In the genomic region with DNA sequence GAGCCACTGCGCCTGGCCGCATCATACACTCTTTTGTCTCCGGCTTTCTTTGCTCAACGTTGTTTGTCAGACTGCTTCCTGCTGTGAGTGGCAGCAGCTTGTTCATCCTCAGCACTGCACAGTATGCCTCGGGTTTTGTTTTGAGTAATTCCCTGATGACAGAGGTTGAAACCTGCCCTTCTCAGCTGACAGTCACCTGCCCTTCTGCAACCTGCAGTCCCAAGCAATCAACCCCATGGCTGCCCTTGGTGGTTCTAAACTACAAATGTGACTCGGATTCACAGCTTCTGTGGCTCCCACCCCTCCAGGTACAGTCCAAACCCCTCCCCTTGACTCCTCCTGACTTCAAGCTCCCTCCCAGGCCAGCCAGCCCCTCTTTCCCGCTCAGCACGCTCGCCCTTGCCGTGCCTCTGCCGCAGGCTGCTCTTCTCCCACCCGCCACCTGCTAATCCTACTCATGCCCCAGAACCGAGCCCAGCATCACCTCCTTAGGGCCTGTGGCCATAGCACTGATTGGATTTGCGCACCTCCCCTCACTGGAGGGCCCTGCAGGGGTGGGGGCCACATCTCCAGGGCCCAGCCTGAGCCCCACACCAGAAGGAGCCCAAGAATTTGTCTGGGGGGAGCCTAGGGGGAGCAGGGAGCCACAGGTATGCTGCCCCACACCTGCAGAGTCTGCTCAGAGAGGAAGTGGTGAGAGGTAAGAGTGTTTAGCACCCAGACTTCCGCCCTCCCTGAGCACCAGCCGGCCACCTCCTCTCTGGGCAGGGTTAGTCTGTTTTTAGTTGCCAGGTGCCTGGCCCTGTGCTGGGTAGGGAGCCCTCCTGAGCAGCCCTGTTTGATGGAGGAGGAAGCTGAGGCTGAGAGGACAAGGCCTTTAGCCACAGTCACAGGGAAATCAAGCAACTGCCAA, we compare ENCODE assay signal across 8 cellular contexts. TPM values are rescaled to one million over a fixed set of nuclear protein-coding genes. Genes with fewer than 3 reads are reported as not detected.
DNase-seq lines count a peak whose midpoint lies in the region; ATAC-seq and TF ChIP-seq lines count a peak whose summit lies in the region.

No MANE protein-coding gene starts in this region.

- POLR2A ChIA-PET in CD4-positive, alpha-beta memory T cell (lab: Charles Lee; ENCODE audit: partially characterized antibody) = interaction anchor here (0.7 to 36.2 kb wide), 15 partner anchors 3 to 191 kb away, joined by 3 to 1317 read pairs (median 6); partner anchors contain the start of genes BBLN, DPM2, EEIG1 and FPGS

- peak; percentile 75 for ATAC-seq in GM19452 (IDR thresholded peaks at IDR 0.05; ENCODE audit: unreplicated experiment)
- peak; percentile 63 for ATAC-seq in HG03439 (IDR thresholded peaks at IDR 0.05; ENCODE audit: unreplicated experiment)
- ATAC-seq in RWPE2 (ENCODE audit: low read depth) = peak; percentile 11; the same call in 1 of the 3 replicates
- ATAC-seq in right lobe of liver = no peak

- TF ChIP-seq CTCF in RWPE2 (IDR thresholded peaks at IDR 0.05; ENCODE audit: poor library complexity, severe bottlenecking) (no peak), osteoblast (IDR thresholded peaks at IDR 0.05; ENCODE audit: extremely low read depth, low read depth, low read length) (no peak), right lobe of liver (IDR thresholded peaks at IDR 0.05) (no peak), ascending aorta (IDR thresholded peaks at IDR 0.05) (no peak)

- H3K4me1 Mint-ChIP-seq in CD4-positive, alpha-beta memory T cell = peaks cover 73 to 100% (median 87%) of the 10 kb centered on the region in 4 donors

- 42% methylated on average over 11 of the region's 16 CpGs for WGBS in right lobe of liver (ENCODE audit: insufficient coverage, low coverage, low lambda C conversion rate, missing lambda C conversion rate)

- H3K9me3 ChIP-seq in CD4-positive, alpha-beta memory T cell (ENCODE audit: control insufficient read depth in 1 of 2, low read length in 2 of 2) = no peaks in the 10 kb centered on the region
- H3K9me3 ChIP-seq in RWPE2 (ENCODE audit: severe bottlenecking) (no peaks in the 10 kb centered on the region), osteoblast (ENCODE audit: low read depth, low read length) (no peaks in the 10 kb centered on the region), right lobe of liver (no peaks in the 10 kb centered on the region), ascending aorta (no peaks in the 10 kb centered on the region)

- peak overlapping the region; percentile 78 for H3K27ac ChIP-seq in CD4-positive, alpha-beta memory T cell (ENCODE audit: low read depth, low read length)
- H3K27ac ChIP-seq in RWPE2 (ENCODE audit: poor library complexity, severe bottlenecking) = peak overlapping the region; percentile 47
- peak overlapping the region; percentile 97 for H3K27ac ChIP-seq in angular gyrus (ENCODE audit: low read depth, low read length)
- no peak overlapping the region for H3K27ac ChIP-seq in osteoblast (ENCODE audit: low read depth, low read length)
- H3K27ac ChIP-seq in right lobe of liver = no peak overlapping the region
- no peak overlapping the region for H3K27ac ChIP-seq in ascending aorta

- no peaks in the 10 kb centered on the region for H3K9me3 Mint-ChIP-seq in CD4-positive, alpha-beta memory T cell

- H3K79me2 ChIP-seq in osteoblast (ENCODE audit: insufficient read depth, low read length) = peaks cover 98% of the 10 kb centered on the region

- H3K4me2 ChIP-seq in osteoblast (ENCODE audit: insufficient read depth, low read length) = no peak overlapping the region

- H3K27me3 Mint-ChIP-seq in CD4-positive, alpha-beta memory T cell = no peaks in the 10 kb centered on the region

- H3K4me3 ChIP-seq in CD4-positive, alpha-beta memory T cell (ENCODE audit: low read length in 2 of 2) = peak overlapping the region; percentile 61 to 76
- H3K4me3 ChIP-seq in RWPE2 (ENCODE audit: severe bottlenecking) = no peak overlapping the region
- H3K4me3 ChIP-seq in osteoblast (ENCODE audit: insufficient read depth, low read length) = no peak overlapping the region
- H3K4me3 ChIP-seq in right lobe of liver = no peak overlapping the region
- H3K4me3 ChIP-seq in ascending aorta = no peak overlapping the region

- peaks cover 49% of the 10 kb centered on the region for H4K20me1 ChIP-seq in osteoblast (ENCODE audit: insufficient read depth, low read length)

- H3K36me3 ChIP-seq in CD4-positive, alpha-beta memory T cell (ENCODE audit: insufficient read depth, low read length) = peaks cover 4% of the 10 kb centered on the region
- H3K36me3 ChIP-seq in RWPE2 (ENCODE audit: low read depth) (no peaks in the 10 kb centered on the region), osteoblast (ENCODE audit: insufficient read depth, low read length) (no peaks in the 10 kb centered on the region), right lobe of liver (no peaks in the 10 kb centered on the region), ascending aorta (no peaks in the 10 kb centered on the region)

- no peak overlapping the region for H2AFZ ChIP-seq in osteoblast (ENCODE audit: low read length)

- CTCF ChIA-PET in CD4-positive, alpha-beta memory T cell (lab: Charles Lee; ENCODE audit: partially characterized antibody) = interaction anchor here (0.6 to 17.5 kb wide), 9 partner anchors 10 to 64 kb away, joined by 3 to 182 read pairs (median 4); no protein-coding TSS in a partner anchor

- intact Hi-C loops in CD4-positive, alpha-beta memory T cell (cut with micrococcal nuclease) = loop anchor here (1.0 to 5.0 kb wide), 6 partner anchors 11 to 147 kb away; partner anchors contain the start of gene DPM2
- intact Hi-C loops in right lobe of liver (cut with DNase I) = no loop called here
- intact Hi-C loops in ascending aorta (cut with DNase I) = no loop called here

- peaks cover 13 to 42% of the 10 kb centered on the region in 2 donors for H3K36me3 Mint-ChIP-seq in CD4-positive, alpha-beta memory T cell

- DNase-seq in CD4-positive, alpha-beta memory T cell = peak; percentile 72 to 89 (median 73)
- DNase-seq in RWPE2 (ENCODE audit: low spot score) (no peak), osteoblast (ENCODE audit: insufficient read length, low spot score, missing footprints) (peak; percentile 41), right lobe of liver (no peak), ascending aorta (ENCODE audit: low spot score in 2 of 2) (no peak)

- H3K4me1 ChIP-seq in CD4-positive, alpha-beta memory T cell (ENCODE audit: insufficient read depth, low read length) = peaks cover 100% of the 10 kb centered on the region
- H3K4me1 ChIP-seq in RWPE2 (ENCODE audit: insufficient read depth, poor library complexity, severe bottlenecking) (peaks cover 41% of the 10 kb centered on the region), osteoblast (ENCODE audit: insufficient read depth, low read length) (peaks cover 36% of the 10 kb centered on the region), right lobe of liver (peaks cover 0 to 96% (median 44%) of the 10 kb centered on the region in 4 donors), ascending aorta (peaks cover 57 to 88% of the 10 kb centered on the region in 2 donors)

- peak overlapping the region; percentile 81 to 99 (median 97) for H3K27ac Mint-ChIP-seq in CD4-positive, alpha-beta memory T cell

- peak overlapping the region; percentile 78 to 98 (median 93) for H3K4me3 Mint-ChIP-seq in CD4-positive, alpha-beta memory T cell

- no peak for TF ChIP-seq POLR2A in right lobe of liver (IDR thresholded peaks at IDR 0.05)

- H3K27me3 ChIP-seq in CD4-positive, alpha-beta memory T cell (ENCODE audit: insufficient read depth, low read length) = no peaks in the 10 kb centered on the region
- H3K27me3 ChIP-seq in RWPE2 (ENCODE audit: insufficient read depth, poor library complexity, severe bottlenecking) = no peaks in the 10 kb centered on the region
- H3K27me3 ChIP-seq in osteoblast (ENCODE audit: insufficient read depth, low read length) = no peaks in the 10 kb centered on the region
- H3K27me3 ChIP-seq in right lobe of liver = no peaks in the 10 kb centered on the region
- H3K27me3 ChIP-seq in ascending aorta = no peaks in the 10 kb centered on the region

RNA-seq across cellular contexts. Expression of gene EEIG1, which starts 10.1 kb away (rescaled TPM):
- 100 to 1,000 TPM; 516 to 550 TPM for total RNA-seq in CD4-positive, alpha-beta memory T cell
- polyA plus RNA-seq in CD4-positive, alpha-beta memory T cell = 100 to 1,000 TPM in 1 of 2 donors, 10 to 100 TPM in 1; 95.4 to 205 TPM
- 18.0 and 20.6 TPM in 2 replicates for total RNA-seq in osteoblast
- total RNA-seq in right lobe of liver = 10 to 100 TPM in 5 of 6 experiments, 1 to 10 TPM in 1; 9.7 to 54.1 (median 23.6) TPM
- total RNA-seq in ascending aorta = 32.8 TPM

RNA-seq across cellular contexts. Expression of gene DPM2, which starts 33.0 kb away (rescaled TPM):
- total RNA-seq in CD4-positive, alpha-beta memory T cell = 10 to 100 TPM; 37.0 to 39.7 TPM
- polyA plus RNA-seq in CD4-positive, alpha-beta memory T cell = 10 to 100 TPM; 41.0 to 43.1 TPM
- total RNA-seq in osteoblast (10.1 and 11.5 TPM in 2 replicates), right lobe of liver (10 to 100 TPM; 10.6 to 19.1 (median 13.9) TPM), ascending aorta (18.2 TPM)

RNA-seq across cellular contexts. Expression of gene PIP5KL1, which starts 40.1 kb away (rescaled TPM):
- 1 to 10 TPM in 1 of 2 experiments, under 1 TPM in 1; 0.72 to 1.8 TPM for total RNA-seq in CD4-positive, alpha-beta memory T cell
- under 1 TPM; 0.26 to 0.79 TPM for polyA plus RNA-seq in CD4-positive, alpha-beta memory T cell
- total RNA-seq in osteoblast = 2.2 and 3.5 TPM in 2 replicates
- total RNA-seq in right lobe of liver = under 1 TPM in 3 of 6 experiments, not detected in 3; 0.58 to 0.81 (median 0.70) TPM
- total RNA-seq in ascending aorta = not detected

RNA-seq across cellular contexts. Expression of gene ST6GALNAC4, which starts 53.8 kb away (rescaled TPM):
- total RNA-seq in CD4-positive, alpha-beta memory T cell = 10 to 100 TPM; 35.7 to 38.1 TPM
- polyA plus RNA-seq in CD4-positive, alpha-beta memory T cell = 10 to 100 TPM; 10.2 to 18.5 TPM
- 29.5 and 33.7 TPM in 2 replicates for total RNA-seq in osteoblast
- total RNA-seq in right lobe of liver = 10 to 100 TPM in 3 of 6 experiments, 1 to 10 TPM in 3; 3.2 to 23.8 (median 11.2) TPM
- 134 TPM for total RNA-seq in ascending aorta

Comparison
In these comparisons a context has a peak if more than half of its experiments do, and no peak if none do; other contexts are left out.
1. DNase-seq: peak in CD4-positive, alpha-beta memory T cell (5 of 5) and osteoblast (single experiment); none in RWPE2 (single experiment), right lobe of liver (0 of 3) and ascending aorta (0 of 2).
2. H3K27ac ChIP-seq: peak in CD4-positive, alpha-beta memory T cell (single experiment), RWPE2 (single experiment) and angular gyrus (single experiment); none in osteoblast (single experiment), right lobe of liver (0 of 3) and ascending aorta (0 of 2).
3. H3K4me3 ChIP-seq: peak in CD4-positive, alpha-beta memory T cell (2 of 2); none in RWPE2 (single experiment), osteoblast (single experiment), right lobe of liver (0 of 3) and ascending aorta (0 of 2).
4. ATAC-seq: peak in GM19452 (single experiment), HG03439 (single experiment) and RWPE2 (single experiment); none in right lobe of liver (0 of 4).
5. RNA of gene EEIG1, which starts 10.1 kb away (total RNA-seq): 516 to 550 TPM in CD4-positive, alpha-beta memory T cell; 32.8 TPM in ascending aorta (single experiment), 9.7 to 54.1 TPM in right lobe of liver and 18.0 to 20.6 TPM in osteoblast; every median in the first group is over 4 times any median in the second.